In genomic region chr11:114077482-114078305, GRCh38 we compare ENCODE assay signal across 10 cellular contexts. TPM values are rescaled to one million over a fixed set of nuclear protein-coding genes. Genes with fewer than 3 reads are reported as not detected.
DNase-seq lines count a peak whose midpoint lies in the region; ATAC-seq and TF ChIP-seq lines count a peak whose summit lies in the region.
"Had no signal": no experiment of that assay in that cellular context is flagged by ENCODE, and none has a peak within 500 bp of the region (broad histone marks: within the 10 kb centered on the region; RNA-seq: fewer than 3 reads in every experiment).

No MANE protein-coding gene starts in this region.

- no peaks in the 10 kb centered on the region for H3K9me3 ChIP-seq in OCI-LY7 (ENCODE audit: low read length)
- H3K9me3 ChIP-seq in endodermal cell (ENCODE audit: control insufficient read depth, low read length), result no peaks in the 10 kb centered on the region
- H3K9me3 ChIP-seq in SJCRH30 (replicated peaks), result no peaks in the 10 kb centered on the region

- H3K27me3 ChIP-seq in endodermal cell (ENCODE audit: control insufficient read depth, insufficient read depth, low read length, poor library complexity, severe bottlenecking) (peaks cover 13% of the 10 kb centered on the region), SJCRH30 (peaks cover 8% of the 10 kb centered on the region)

- POLR2A ChIA-PET in OCI-LY7 (lab: Charles Lee), result interaction anchor here (0.6 to 0.7 kb wide), 2 partner anchors 31 to 115 kb away, joined by 3 to 4 read pairs; no protein-coding TSS in a partner anchor

- TF ChIP-seq CTCF in OCI-LY7 (conservative IDR thresholded peaks at IDR 0.05; ENCODE audit: low read length), result no peak
- TF ChIP-seq CTCF in endodermal cell (conservative IDR thresholded peaks at IDR 0.05), result no peak

- H3K4me1 ChIP-seq in OCI-LY7 (ENCODE audit: insufficient read depth, low read length, poor library complexity, severe bottlenecking) (peaks cover 20% of the 10 kb centered on the region), endodermal cell (ENCODE audit: control insufficient read depth, insufficient read depth, low read length) (peaks cover 21% of the 10 kb centered on the region), SJCRH30 (no peaks in the 10 kb centered on the region)

- H3K4me2 ChIP-seq in OCI-LY7 (ENCODE audit: low read length), result peak overlapping the region; percentile 44; the same call in 1 of the 2 replicates

- H3K27ac ChIP-seq in OCI-LY7 (ENCODE audit: low read depth, low read length, poor library complexity, severe bottlenecking) (no peak overlapping the region), endodermal cell (ENCODE audit: low read depth, low read length) (peak overlapping the region; percentile 65), SJCRH30 (no peak overlapping the region)

- peaks cover 42% of the 10 kb centered on the region for H3K27me3 Mint-ChIP-seq in T-helper 1 cell treated with Interleukin-12 subunit alpha and Interleukin-12 subunit beta and Interleukin-4 antibody, amounts not matched to agents 30 μg/mL and 1 μg/mL, for 36 hours (ENCODE audit: low read depth)
- peaks cover 87% of the 10 kb centered on the region for H3K27me3 Mint-ChIP-seq in endodermal cell (ENCODE audit: insufficient read depth)

- H2AFZ ChIP-seq in OCI-LY7 (ENCODE audit: low read length), result peak overlapping the region; percentile 60; the same call in 1 of the 2 replicates

- no peak for DNase-seq in T-helper 1 cell
- DNase-seq in OCI-LY7 (ENCODE audit: low spot score), result peak; percentile 22
- DNase-seq in endodermal cell, result peak; percentile 73
- peak; percentile 26 for DNase-seq in stimulated activated naive CD4-positive, alpha-beta T cell treated with Interleukin-2 at 50 U/mL for 16 hours (lab: John Stamatoyannopoulos, UW)
- no peak for DNase-seq in NCI-H187 treated with DMSO at 0.1 percent for 48 hours (lab: John Stamatoyannopoulos, UW)
- no peak for DNase-seq in SJCRH30
- DNase-seq: trophoblast cell had no signal

- intact Hi-C loops in OCI-LY7 (cut with micrococcal nuclease; ENCODE audit: unreplicated experiment), result no loop called here

- no TSS peak for BruUV-seq in OCI-LY7 (replicated peaks; lab: Mats Ljungman, UMichigan)

- H3K36me3 ChIP-seq in OCI-LY7 (ENCODE audit: insufficient read depth, low read length), result no peaks in the 10 kb centered on the region
- H3K36me3 ChIP-seq in endodermal cell (ENCODE audit: control insufficient read depth, insufficient read depth, low read length), result no peaks in the 10 kb centered on the region
- no peaks in the 10 kb centered on the region for H3K36me3 ChIP-seq in SJCRH30

- H3K4me3 Mint-ChIP-seq in T-helper 1 cell treated with Interleukin-12 subunit alpha and Interleukin-12 subunit beta and Interleukin-4 antibody, amounts not matched to agents 30 μg/mL and 1 μg/mL, for 36 hours, result peak overlapping the region; percentile 64
- H3K4me3 Mint-ChIP-seq in endodermal cell, result peak overlapping the region; percentile 35

- no peaks in the 10 kb centered on the region for H3K79me2 ChIP-seq in OCI-LY7 (ENCODE audit: insufficient read depth, low read depth, low read length)

- peaks cover 4% of the 10 kb centered on the region for H3K36me3 Mint-ChIP-seq in T-helper 1 cell treated with Interleukin-12 subunit alpha and Interleukin-12 subunit beta and Interleukin-4 antibody, amounts not matched to agents 30 μg/mL and 1 μg/mL, for 36 hours (ENCODE audit: low read depth)
- no peaks in the 10 kb centered on the region for H3K36me3 Mint-ChIP-seq in endodermal cell (ENCODE audit: low read depth)

- WGBS in endodermal cell (ENCODE audit: insufficient coverage in 1 of 2, insufficient read length in 1 of 2), 2 experiments, result 53 to 77% methylated on average over 9 of the region's 9 CpGs

- no peaks in the 10 kb centered on the region for H3K9me2 ChIP-seq in OCI-LY7 (ENCODE audit: insufficient read depth, low read length)

- no peak for ATAC-seq in GM18517 (IDR thresholded peaks at IDR 0.05; ENCODE audit: unreplicated experiment)

- H3K4me3 ChIP-seq in OCI-LY7 (ENCODE audit: low read depth, low read length, poor library complexity, severe bottlenecking) (no peak overlapping the region), endodermal cell (ENCODE audit: low read length) (peak overlapping the region; percentile 62), SJCRH30 (no peak overlapping the region)

- CTCF ChIA-PET in OCI-LY7 (lab: Charles Lee; ENCODE audit: unreplicated experiment), result no interaction called here

- no peaks in the 10 kb centered on the region for H4K20me1 ChIP-seq in OCI-LY7 (ENCODE audit: insufficient read depth, low read length)

- no peaks in the 10 kb centered on the region for H3K9me3 Mint-ChIP-seq in T-helper 1 cell treated with Interleukin-12 subunit alpha and Interleukin-12 subunit beta and Interleukin-4 antibody, amounts not matched to agents 30 μg/mL and 1 μg/mL, for 36 hours
- no peaks in the 10 kb centered on the region for H3K9me3 Mint-ChIP-seq in endodermal cell

- H3K27ac Mint-ChIP-seq in T-helper 1 cell treated with Interleukin-12 subunit alpha and Interleukin-12 subunit beta and Interleukin-4 antibody, amounts not matched to agents 30 μg/mL and 1 μg/mL, for 36 hours, result peak overlapping the region; percentile 72
- H3K27ac Mint-ChIP-seq in endodermal cell, result peak overlapping the region; percentile 98

- peaks cover 37% of the 10 kb centered on the region for H3K4me1 Mint-ChIP-seq in T-helper 1 cell treated with Interleukin-12 subunit alpha and Interleukin-12 subunit beta and Interleukin-4 antibody, amounts not matched to agents 30 μg/mL and 1 μg/mL, for 36 hours (ENCODE audit: low read depth)
- peaks cover 78% of the 10 kb centered on the region for H3K4me1 Mint-ChIP-seq in endodermal cell

- H3K9ac ChIP-seq in endodermal cell (ENCODE audit: extremely low read depth, low read length, poor library complexity, severe bottlenecking), result peak overlapping the region; percentile 72

RNA-seq across cellular contexts. Expression of gene ZBTB16, which starts 18.2 kb away (rescaled TPM):
- 0.03 TPM in 1 of 2 replicates, not detected in the other for total RNA-seq in OCI-LY7 (2014; rRNA removed; shearing (Covaris generic))
- total RNA-seq in OCI-LY7 (2022) (not detected in 2 replicates), endodermal cell (1 to 10 TPM; 4.1 to 5.8 TPM)
- polyA plus RNA-seq in endodermal cell (2013, experiment 1 of 2), result 16.5 TPM
- polyA plus RNA-seq in endodermal cell (2013, experiment 2 of 2), result 16.8 TPM
- not detected in 2 replicates for total RNA-seq in SJCRH30 (2014; rRNA removed; shearing (Covaris generic))
- total RNA-seq: NCI-H460 had no signal

Comparison
In these comparisons a context has a peak if more than half of its experiments do, and no peak if none do; other contexts are left out.
1. DNase-seq: peak in OCI-LY7 (single experiment), endodermal cell (single experiment) and stimulated activated naive CD4-positive, alpha-beta T cell treated with Interleukin-2 at 50 U/mL for 16 hours (single experiment); none in T-helper 1 cell (0 of 5), NCI-H187 treated with DMSO at 0.1 percent for 48 hours (single experiment) and SJCRH30 (0 of 2).